Comparison of ENCODE assay signal across 24 cellular contexts in genomic region chr19:19737559-19738332, GRCh38.
"Had no signal": no experiment of that assay in that cellular context is flagged by ENCODE, and none has a peak within 500 bp of the region (broad histone marks: within the 10 kb centered on the region; RNA-seq: fewer than 3 reads in every experiment).

No MANE protein-coding gene starts in this region.

- H3K4me3 ChIP-seq: dorsolateral prefrontal cortex, lower lobe of right lung, mucosa of descending colon, prostate gland, right atrium auricular region, testis, tibial artery had no signal

- H3K27ac Mint-ChIP-seq: memory B cell; mesothelial cell of epicardium; naive B cell; natural killer cell treated with Interleukin-12 subunit alpha and Interleukin-12 subunit beta and Interleukin-15 and Interleukin-18, amount 100 ng/mL, for 72 hours; stimulated activated memory B cell treated with anti-CD40 and anti-IgM and Interleukin-4, amounts not matched to agents 10 μg/mL and 1 μg/mL and 100 μg/mL, for 72 hours; type B pancreatic cell had no signal

- H3K36me3 ChIP-seq: lower lobe of right lung, prostate gland, right atrium auricular region, tibial artery had no signal

- H3K27me3 ChIP-seq: dorsolateral prefrontal cortex, right atrium auricular region, testis had no signal

- DNase-seq: effector CD4-positive, alpha-beta T cell; hypothalamus; left ventricle myocardium superior; lower lobe of right lung; mucosa of descending colon; naive B cell; stimulated activated CD4-positive, alpha-beta T cell treated with anti-CD3 and anti-CD28 coated beads, Interleukin-2, amount 100 ng/mL, for 24 hours; stimulated activated CD4-positive, alpha-beta T cell treated with anti-CD3 and anti-CD28 coated beads, Interleukin-4, amount 100 ng/mL, for 4 hours; stimulated activated naive CD8-positive, alpha-beta T cell treated with anti-CD3 and anti-CD28 coated beads, Interleukin-15, Interleukin-2, amounts not matched to agents 100 U/mL and 50 U/mL, for 24 hours; substantia nigra; testis; tibial artery had no signal

- H3K9me3 ChIP-seq: lower lobe of right lung, mucosa of descending colon, prostate gland, right atrium auricular region, testis, tibial artery had no signal

- H3K4me3 Mint-ChIP-seq: memory B cell; mesothelial cell of epicardium; natural killer cell treated with Interleukin-12 subunit alpha and Interleukin-12 subunit beta and Interleukin-15 and Interleukin-18, amount 100 ng/mL, for 72 hours; neural crest cell; stimulated activated memory B cell treated with anti-CD40 and anti-IgM and Interleukin-4, amounts not matched to agents 10 μg/mL and 1 μg/mL and 100 μg/mL, for 72 hours; type B pancreatic cell had no signal

- FAIRE-seq: frontal cortex, keratinocyte had no signal

- H3K27ac ChIP-seq: dorsolateral prefrontal cortex, lower lobe of right lung, prostate gland, right atrium auricular region, testis, tibial artery had no signal

- H3K4me1 ChIP-seq: lower lobe of right lung, prostate gland, right atrium auricular region, testis, tibial artery had no signal

- ATAC-seq: left ventricle myocardium superior; lower lobe of right lung; mucosa of descending colon; natural killer cell treated with Interleukin-12 subunit alpha and Interleukin-12 subunit beta and Interleukin-15 and Interleukin-18, amount 100 ng/mL, for 72 hours; sciatic nerve; stimulated activated naive CD8-positive, alpha-beta T cell treated with anti-CD3 and anti-CD28 coated beads, Interleukin-15, Interleukin-2, amounts not matched to agents 100 U/mL and 50 U/mL, for 24 hours had no signal

- H3K27me3 Mint-ChIP-seq: memory B cell; naive B cell; natural killer cell treated with Interleukin-12 subunit alpha and Interleukin-12 subunit beta and Interleukin-15 and Interleukin-18, amount 100 ng/mL, for 72 hours; stimulated activated memory B cell treated with anti-CD40 and anti-IgM and Interleukin-4, amounts not matched to agents 10 μg/mL and 1 μg/mL and 100 μg/mL, for 72 hours had no signal

- H3K36me3 Mint-ChIP-seq: memory B cell; natural killer cell treated with Interleukin-12 subunit alpha and Interleukin-12 subunit beta and Interleukin-15 and Interleukin-18, amount 100 ng/mL, for 72 hours; stimulated activated memory B cell treated with anti-CD40 and anti-IgM and Interleukin-4, amounts not matched to agents 10 μg/mL and 1 μg/mL and 100 μg/mL, for 72 hours had no signal

- H3K9me3 Mint-ChIP-seq: memory B cell; mesothelial cell of epicardium; natural killer cell treated with Interleukin-12 subunit alpha and Interleukin-12 subunit beta and Interleukin-15 and Interleukin-18, amount 100 ng/mL, for 72 hours; stimulated activated memory B cell treated with anti-CD40 and anti-IgM and Interleukin-4, amounts not matched to agents 10 μg/mL and 1 μg/mL and 100 μg/mL, for 72 hours had no signal
